26 cellular contexts compared by ENCODE assay signal in genomic region chr4:89419121-89419695, GRCh38.
"Had no signal": no experiment of that assay in that cellular context is flagged by ENCODE, and none has a peak within 500 bp of the region (broad histone marks: within the 10 kb centered on the region; RNA-seq: fewer than 3 reads in every experiment).

No MANE protein-coding gene starts in this region.

- H3K4me3 Mint-ChIP-seq: activated CD4-positive, alpha-beta T cell treated with anti-CD3 and anti-CD28 coated beads, Interleukin-2, amount 10 ng/mL, durations not matched to agents 7 days and 5 days; activated CD8-positive, alpha-beta T cell treated with anti-CD3 and anti-CD28 coated beads for 36 hours; activated naive CD4-positive, alpha-beta T cell treated with anti-CD3 and anti-CD28 coated beads for 36 hours; activated naive CD4-positive, alpha-beta T cell treated with anti-CD3 and anti-CD28 coated beads, Interleukin-2, amount 50 U/mL, for 24 hours; activated naive CD8-positive, alpha-beta T cell treated with anti-CD3 and anti-CD28 coated beads, Interleukin-2, amount 10 ng/mL, durations not matched to agents 7 days and 5 days; activated T-cell treated with anti-CD3 and anti-CD28 coated beads, Interleukin-2, amount 50 U/mL, for 4 hours; brain had no signal

- H3K36me3 ChIP-seq: ascending aorta, breast epithelium, cardiac muscle cell, colonic mucosa, esophagus squamous epithelium, gastroesophageal sphincter, heart right ventricle had no signal

- H3K27ac Mint-ChIP-seq: activated CD4-positive, alpha-beta T cell treated with anti-CD3 and anti-CD28 coated beads, Interleukin-2, amount 10 ng/mL, durations not matched to agents 7 days and 5 days; activated CD8-positive, alpha-beta T cell treated with anti-CD3 and anti-CD28 coated beads for 36 hours; activated naive CD4-positive, alpha-beta T cell treated with anti-CD3 and anti-CD28 coated beads for 36 hours; activated naive CD4-positive, alpha-beta T cell treated with anti-CD3 and anti-CD28 coated beads, Interleukin-2, amount 50 U/mL, for 24 hours; activated naive CD8-positive, alpha-beta T cell treated with anti-CD3 and anti-CD28 coated beads, Interleukin-2, amount 10 ng/mL, durations not matched to agents 7 days and 5 days; activated T-helper 2 cell treated with anti-CD3 and anti-CD28 coated beads, Interferon-gamma antibody, Interleukin-2, Interleukin-4, amounts not matched to agents 10 μg/mL and 5 μg/mL and 100 μg/mL, durations not matched to agents 14 hours and 24 hours and 36 hours; brain had no signal

- H3K27me3 Mint-ChIP-seq: activated CD4-positive, alpha-beta T cell treated with anti-CD3 and anti-CD28 coated beads, Interleukin-2, amount 10 ng/mL, durations not matched to agents 7 days and 5 days; activated CD8-positive, alpha-beta T cell treated with anti-CD3 and anti-CD28 coated beads for 36 hours; activated naive CD4-positive, alpha-beta T cell treated with anti-CD3 and anti-CD28 coated beads, Interleukin-2, amount 50 U/mL, for 24 hours; activated naive CD8-positive, alpha-beta T cell treated with anti-CD3 and anti-CD28 coated beads, Interleukin-2, amount 10 ng/mL, durations not matched to agents 7 days and 5 days had no signal

- H3K4me3 ChIP-seq: ascending aorta, breast epithelium, cardiac muscle cell, colonic mucosa, esophagus squamous epithelium, gastroesophageal sphincter, heart right ventricle had no signal

- H3K27me3 ChIP-seq: ascending aorta, breast epithelium, cardiac muscle cell, colonic mucosa, esophagus squamous epithelium, gastroesophageal sphincter, heart right ventricle had no signal

- H3K4me1 ChIP-seq: ascending aorta, breast epithelium, colonic mucosa, esophagus squamous epithelium, gastroesophageal sphincter had no signal

- H3K27ac ChIP-seq: ascending aorta, breast epithelium, cardiac muscle cell, colonic mucosa, epithelial cell of prostate, esophagus squamous epithelium, gastroesophageal sphincter, heart right ventricle had no signal

- H3K9me3 Mint-ChIP-seq: activated CD4-positive, alpha-beta T cell treated with anti-CD3 and anti-CD28 coated beads, Interleukin-2, amount 10 ng/mL, durations not matched to agents 7 days and 5 days; activated CD8-positive, alpha-beta T cell treated with anti-CD3 and anti-CD28 coated beads for 36 hours; activated naive CD4-positive, alpha-beta T cell treated with anti-CD3 and anti-CD28 coated beads for 36 hours; activated naive CD4-positive, alpha-beta T cell treated with anti-CD3 and anti-CD28 coated beads, Interleukin-2, amount 50 U/mL, for 24 hours; activated naive CD8-positive, alpha-beta T cell treated with anti-CD3 and anti-CD28 coated beads, Interleukin-2, amount 10 ng/mL, durations not matched to agents 7 days and 5 days; activated T-cell treated with anti-CD3 and anti-CD28 coated beads, Interleukin-2, amount 50 U/mL, for 4 hours; activated T-helper 2 cell treated with anti-CD3 and anti-CD28 coated beads, Interferon-gamma antibody, Interleukin-2, Interleukin-4, amounts not matched to agents 10 μg/mL and 5 μg/mL and 100 μg/mL, durations not matched to agents 14 hours and 24 hours and 36 hours; brain had no signal

- H3K4me1 Mint-ChIP-seq: activated CD4-positive, alpha-beta T cell treated with anti-CD3 and anti-CD28 coated beads, Interleukin-2, amount 10 ng/mL, durations not matched to agents 7 days and 5 days; activated naive CD8-positive, alpha-beta T cell treated with anti-CD3 and anti-CD28 coated beads, Interleukin-2, amount 10 ng/mL, durations not matched to agents 7 days and 5 days; brain had no signal

- H3K9me3 ChIP-seq: ascending aorta, breast epithelium, colonic mucosa, esophagus squamous epithelium, gastroesophageal sphincter, heart right ventricle had no signal

- ATAC-seq: activated CD8-positive, alpha-beta T cell treated with anti-CD3 and anti-CD28 coated beads for 36 hours; activated T-cell treated with anti-CD3 and anti-CD28 coated beads, Interleukin-2, amount 50 U/mL, for 4 hours; gastroesophageal sphincter; heart right ventricle had no signal

- H3K36me3 Mint-ChIP-seq: activated naive CD4-positive, alpha-beta T cell treated with anti-CD3 and anti-CD28 coated beads, Interleukin-2, amount 50 U/mL, for 24 hours; activated naive CD8-positive, alpha-beta T cell treated with anti-CD3 and anti-CD28 coated beads, Interleukin-2, amount 10 ng/mL, durations not matched to agents 7 days and 5 days; brain had no signal

- DNase-seq: activated CD4-positive, alpha-beta T cell treated with anti-CD3 and anti-CD28 coated beads for 1 hour; activated CD4-positive, alpha-beta T cell treated with anti-CD3 and anti-CD28 coated beads for 4 hours; activated CD4-positive, alpha-beta T cell treated with anti-CD3 and anti-CD28 coated beads, Interleukin-2, amount 10 ng/mL, durations not matched to agents 7 days and 5 days; activated CD4-positive, alpha-beta T cell treated with anti-CD3 and anti-CD28 coated beads, Interleukin-2, amount 50 U/mL, for 4 hours; activated CD8-positive, alpha-beta memory T cell treated with anti-CD3 and anti-CD28 coated beads for 24 hours; activated CD8-positive, alpha-beta T cell treated with anti-CD3 and anti-CD28 coated beads for 36 hours; activated effector memory CD4-positive, alpha-beta T cell treated with anti-CD3 and anti-CD28 coated beads, Interleukin-2, amount 50 U/mL, for 16 hours; activated naive CD4-positive, alpha-beta T cell treated with anti-CD3 and anti-CD28 coated beads for 36 hours; activated naive CD8-positive, alpha-beta T cell treated with anti-CD3 and anti-CD28 coated beads, Interleukin-2, amount 10 ng/mL, durations not matched to agents 7 days and 5 days; activated T-cell treated with anti-CD3 and anti-CD28 coated beads, Interleukin-2, amount 50 U/mL, for 4 hours; central memory CD4-positive, alpha-beta T cell; cerebellar nuclear complex; colonic mucosa; effector CD8-positive, alpha-beta T cell; esophagus squamous epithelium; foreskin melanocyte; heart right ventricle; T-helper 2 cell had no signal
